In genomic region chr6:70270287-70271005, GRCh38 we compare ENCODE assay signal across 1 cellular context.
TF ChIP-seq lines count a peak whose summit lies in the region.

No MANE protein-coding gene starts in this region.

TF ChIP-seq in HEK293, 187 proteins besides CTCF, POLR2A, EP300 and RAD21 (continued from another document):
- TF ChIP-seq, protein P1, sequence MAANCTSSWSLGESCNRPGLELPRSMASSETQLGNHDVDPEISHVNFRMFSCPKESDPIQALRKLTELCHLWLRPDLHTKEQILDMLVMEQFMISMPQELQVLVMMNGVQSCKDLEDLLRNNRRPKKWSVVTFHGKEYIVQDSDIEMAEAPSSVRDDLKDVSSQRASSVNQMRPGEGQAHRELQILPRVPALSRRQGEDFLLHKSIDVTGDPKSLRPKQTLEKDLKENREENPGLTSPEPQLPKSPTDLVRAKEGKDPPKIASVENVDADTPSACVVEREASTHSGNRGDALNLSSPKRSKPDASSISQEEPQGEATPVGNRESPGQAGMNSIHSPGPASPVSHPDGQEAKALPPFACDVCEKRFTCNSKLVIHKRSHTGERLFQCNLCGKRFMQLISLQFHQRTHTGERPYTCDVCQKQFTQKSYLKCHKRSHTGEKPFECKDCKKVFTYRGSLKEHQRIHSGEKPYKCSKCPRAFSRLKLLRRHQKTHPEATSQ (tag by site-specific recombination; IDR thresholded peaks at IDR 0.05) = no peak
- TF ChIP-seq ZNF777 (tag by site-specific recombination; IDR thresholded peaks at IDR 0.05; ENCODE audit: borderline replicate concordance) = no peak
- no peak for TF ChIP-seq ZNF26 (tag by site-specific recombination; IDR thresholded peaks at IDR 0.05)
- no peak for TF ChIP-seq PBX3 (CRISPR knock-in tag; IDR thresholded peaks at IDR 0.05)
- TF ChIP-seq BCL11B (tag by site-specific recombination; IDR thresholded peaks at IDR 0.05; ENCODE audit: low read depth) = peak; percentile 94
- peak; percentile 86 for TF ChIP-seq ZBTB17 (tag by site-specific recombination; IDR thresholded peaks at IDR 0.05)
- peak; percentile 58; the same call in 1 of the 2 replicates for TF ChIP-seq ZNF341 (tag by site-specific recombination; IDR thresholded peaks at IDR 0.05; ENCODE audit: low read depth)
